35 cellular contexts compared by ENCODE assay signal in the genomic region with DNA sequence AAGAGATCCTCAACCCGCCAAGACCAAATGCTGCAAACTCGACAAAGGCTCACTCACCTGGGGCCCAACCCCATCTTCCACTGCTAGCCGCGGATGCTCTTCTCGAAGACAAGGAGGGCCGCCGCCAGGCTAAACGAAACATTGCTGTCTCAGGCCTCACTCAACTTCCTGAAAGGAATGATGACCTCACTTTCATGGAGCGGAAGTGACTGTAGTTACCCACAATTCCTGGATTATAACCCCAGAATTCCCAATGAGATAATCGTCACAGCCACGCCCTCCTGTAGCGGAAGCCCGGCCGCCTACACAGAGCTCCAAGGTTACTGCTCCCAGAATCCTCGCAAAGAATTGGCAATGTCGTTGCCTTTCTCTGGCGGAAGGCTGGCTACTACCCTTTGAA. TPM values are rescaled to one million over a fixed set of nuclear protein-coding genes. Genes with fewer than 3 reads are reported as not detected.
DNase-seq lines count a peak whose midpoint lies in the region; ATAC-seq, FAIRE-seq and TF ChIP-seq lines count a peak whose summit lies in the region.
"Had no signal": no experiment of that assay in that cellular context is flagged by ENCODE, and none has a peak within 500 bp of the region (broad histone marks: within the 10 kb centered on the region; RNA-seq: fewer than 3 reads in every experiment).

No MANE protein-coding gene starts in this region.

- H2BK15ac ChIP-seq in H9 (ENCODE audit: low read depth, low read length): no peak overlapping the region

- no peak for TF ChIP-seq RAD21 in K562 (CRISPR knock-in tag; conservative IDR thresholded peaks at IDR 0.05 in 1 of 2, IDR thresholded peaks at IDR 0.05 in 1 of 2)

- no peak overlapping the region for H3K27ac ChIP-seq in H9 (ENCODE audit: insufficient read length, low read depth, low read length)
- H3K27ac ChIP-seq in K562 (ENCODE audit: extremely low read depth, low read depth, low read length): no peak overlapping the region
- H3K27ac ChIP-seq: esophagus muscularis mucosa, gastroesophageal sphincter, hepatocyte, HL-60, tibial nerve had no signal

- no peak for FAIRE-seq in K562 (lab: Jason Lieb, UNC)
- FAIRE-seq: GM19239, H54, HepG2 had no signal

- H4K8ac ChIP-seq in H9 (replicated peaks; ENCODE audit: insufficient read length, low read depth, low read length): no peak overlapping the region

- 0 out of 2 replicates have a peak, but pooled peaks cover 2% of the 10 kb centered on the region for H3K27me3 Mint-ChIP-seq in H9 (ENCODE audit: low read depth)
- H3K27me3 Mint-ChIP-seq: T-helper 17 cell had no signal

- no peaks in the 10 kb centered on the region for H3K79me2 ChIP-seq in H9 (ENCODE audit: insufficient read depth, low read length)
- H3K79me2 ChIP-seq in K562 (ENCODE audit: control insufficient read depth, insufficient read depth, low read length): no peaks in the 10 kb centered on the region
- H3K79me2 ChIP-seq: hepatocyte had no signal

- no peak overlapping the region for H3K9ac ChIP-seq in H9 (ENCODE audit: extremely low read depth, insufficient read length, low read length)
- no peak overlapping the region for H3K9ac ChIP-seq in K562 (ENCODE audit: insufficient read depth in 1 of 2, low read depth in 2 of 2, low read length in 2 of 2)

- H3K18ac ChIP-seq in H9 (ENCODE audit: insufficient read length, low read depth, low read length): peak overlapping the region; percentile 64

- peaks cover 0 to 4% (median 3%) of the 10 kb centered on the region in 3 experiments; a peak in 4 of 7 replicates for H3K36me3 Mint-ChIP-seq in H9 (ENCODE audit: insufficient read depth in 1 of 3, low read depth in 3 of 3)

- WGBS in H9 (ENCODE audit: extremely low coverage, insufficient read length, low lambda C conversion rate): no CpG with 5 or more reads among the region's 17 CpGs
- 10% methylated on average over 13 of the region's 17 CpGs for WGBS in K562 (ENCODE audit: insufficient coverage, low coverage, missing lambda C conversion rate)

- no peak overlapping the region for H3K4ac ChIP-seq in H9 (ENCODE audit: low read depth, low read length)

- in situ Hi-C loops in K562 (cut with MboI) (no loop called here), HAP-1 (cut with MboI; ENCODE audit: low sequenced_read_pairs) (no loop called here)

- no peak for TF ChIP-seq EP300 in K562 (IDR thresholded peaks at IDR 0.05; ENCODE audit: low read length)

- H4K20me1 ChIP-seq in H9 (ENCODE audit: control insufficient read depth, insufficient read depth, insufficient read length) (no peaks in the 10 kb centered on the region), K562 (replicated peaks; ENCODE audit: control insufficient read depth, insufficient read depth, low read length) (no peaks in the 10 kb centered on the region)

- no peaks in the 10 kb centered on the region for H3K23me2 ChIP-seq in H9 (ENCODE audit: insufficient read length, low read depth, low read length, poor library complexity, severe bottlenecking)

- TF ChIP-seq CTCF in H9 (conservative IDR thresholded peaks at IDR 0.05) (no peak), K562 (IDR thresholded peaks at IDR 0.05 in 2 of 3, conservative IDR thresholded peaks at IDR 0.05 in 1 of 3; ENCODE audit: insufficient read depth in 2 of 3, low read depth in 1 of 3, low read length in 3 of 3) (no peak), fibroblast of villous mesenchyme (IDR thresholded peaks at IDR 0.05; ENCODE audit: insufficient read depth, low read depth, low read length) (no peak), GM10248 (IDR thresholded peaks at IDR 0.05; ENCODE audit: control extremely low read depth, extremely low read depth, low read depth, missing control alignments) (no peak)

- peaks cover 83 to 84% of the 10 kb centered on the region in 2 experiments for H3K9me3 Mint-ChIP-seq in H9

- no peak overlapping the region for H3K14ac ChIP-seq in H9 (ENCODE audit: insufficient read depth, low read length)

- no peak overlapping the region for H2AFZ ChIP-seq in H9 (ENCODE audit: low read length)
- no peak overlapping the region for H2AFZ ChIP-seq in K562 (ENCODE audit: low read depth, low read length)
- H2AFZ ChIP-seq: hepatocyte had no signal

- H2BK12ac ChIP-seq in H9 (ENCODE audit: insufficient read length, low read depth, low read length): no peak overlapping the region

- H3K36me3 ChIP-seq in K562 (ENCODE audit: control insufficient read depth, insufficient read depth, low read length): no peaks in the 10 kb centered on the region
- no peaks in the 10 kb centered on the region for H3K36me3 ChIP-seq in HAP-1 (replicated peaks)
- H3K36me3 ChIP-seq: esophagus muscularis mucosa, gastroesophageal sphincter, tibial nerve had no signal

- no peak overlapping the region for H3K56ac ChIP-seq in H9 (ENCODE audit: insufficient read length, low read depth, low read length)

- H3K4me3 Mint-ChIP-seq in H9: no peak overlapping the region
- H3K4me3 Mint-ChIP-seq: activated naive CD8-positive, alpha-beta T cell treated with anti-CD3 and anti-CD28 coated beads, Interleukin-2, amount 50 U/mL, for 24 hours; B cell; natural killer cell; T-helper 17 cell had no signal

- POLR2A ChIA-PET in K562 (lab: Yijun Ruan, JAX) (no interaction called here), GM10248 (lab: Yijun Ruan, JAX) (no interaction called here)

- H3T11ph ChIP-seq in H9 (ENCODE audit: low read length): no peak overlapping the region

- CTCF ChIA-PET in K562 (lab: Yijun Ruan, JAX; ENCODE audit: low intra/inter-chr PET ratio) (no interaction called here), GM10248 (lab: Yijun Ruan, JAX) (no interaction called here)

- no peak overlapping the region for H2BK120ac ChIP-seq in H9 (ENCODE audit: low read depth, low read length, poor library complexity, severe bottlenecking)

- H3K79me1 ChIP-seq in H9 (ENCODE audit: insufficient read depth, low read depth, low read length, poor library complexity, severe bottlenecking): no peaks in the 10 kb centered on the region

- no peaks in the 10 kb centered on the region for H3K4me1 Mint-ChIP-seq in H9
- H3K4me1 Mint-ChIP-seq: activated naive CD8-positive, alpha-beta T cell treated with anti-CD3 and anti-CD28 coated beads, Interleukin-2, amount 50 U/mL, for 24 hours; B cell; natural killer cell; T-helper 17 cell had no signal

- no peak overlapping the region for H2AK5ac ChIP-seq in H9 (ENCODE audit: insufficient read length, low read length)

- BruUV-seq in K562 (replicated peaks; lab: Mats Ljungman, UMichigan): no TSS peak

- no peaks in the 10 kb centered on the region; the same call in 1 of the 2 replicates for H3K4me1 ChIP-seq in H9 (ENCODE audit: insufficient read depth, low read length)
- no peaks in the 10 kb centered on the region for H3K4me1 ChIP-seq in K562 (replicated peaks in 1 of 2; ENCODE audit: control insufficient read depth in 2 of 2, insufficient read depth in 2 of 2, low read length in 2 of 2)
- no peaks in the 10 kb centered on the region for H3K4me1 ChIP-seq in HAP-1
- H3K4me1 ChIP-seq: esophagus muscularis mucosa, gastroesophageal sphincter, tibial nerve had no signal

- no peak overlapping the region for H3K4me3 ChIP-seq in K562
- H3K4me3 ChIP-seq in fibroblast of villous mesenchyme (ENCODE audit: low read depth, low read length): no peak overlapping the region
- H3K4me3 ChIP-seq in HAP-1: no peak overlapping the region
- H3K4me3 ChIP-seq: esophagus muscularis mucosa, gastroesophageal sphincter, hepatocyte, lung, mucosa of descending colon, tibial nerve had no signal

- H2BK5ac ChIP-seq in H9 (ENCODE audit: insufficient read length, low read length): no peak overlapping the region

- DNase-seq in DMS53 treated with DMSO at 0.1 percent for 48 hours (lab: John Stamatoyannopoulos, UW; ENCODE audit: unreplicated experiment) (peak; percentile 39), H9 (peak; percentile 36), K562 (ENCODE audit: extremely low read depth in 1 of 4, low spot score in 3 of 4) (peak in 3 of 4 experiments; percentile 5 to 16 (median 6)), fibroblast of villous mesenchyme (ENCODE audit: low read depth) (peak; percentile 5), GM10248 (ENCODE audit: extremely low spot score) (no peak), HT-29 (ENCODE audit: low spot score) (no peak), HAP-1 (ENCODE audit: low spot score in 2 of 2) (no peak)
- DNase-seq: ACHN; activated CD4-positive, alpha-beta T cell treated with anti-CD3 and anti-CD28 coated beads, Interleukin-2, amount 50 U/mL, for 48 hours; activated naive CD4-positive, alpha-beta T cell; activated naive CD8-positive, alpha-beta T cell treated with anti-CD3 and anti-CD28 coated beads, Interleukin-2, amount 50 U/mL, for 24 hours; central memory CD4-positive, alpha-beta T cell; DMS153; Kasumi-1; mucosa of descending colon; natural killer cell; NCI-H146; occipital lobe; OCI-M1; stimulated activated CD4-positive, alpha-beta T cell treated with anti-CD3 and anti-CD28 coated beads, Interleukin-15, amount 100 ng/mL, for 24 hours; stimulated activated CD4-positive, alpha-beta T cell treated with anti-CD3 and anti-CD28 coated beads, Interleukin-4, amount 100 ng/mL, for 4 hours; T-helper 17 cell had no signal

- no peak overlapping the region for H4K91ac ChIP-seq in H9 (ENCODE audit: insufficient read length, low read depth, low read length)

- intact Hi-C loops in K562 (cut with micrococcal nuclease): no loop called here

- H3K27me3 ChIP-seq in H9 (ENCODE audit: insufficient read depth, low read length) (no peaks in the 10 kb centered on the region), K562 (ENCODE audit: control insufficient read depth in 2 of 2, insufficient read depth in 2 of 2, low read length in 2 of 2) (no peaks in the 10 kb centered on the region), HAP-1 (ENCODE audit: low read depth) (no peaks in the 10 kb centered on the region)
- H3K27me3 ChIP-seq: esophagus muscularis mucosa, hepatocyte, tibial nerve had no signal

- H3K9me3 ChIP-seq in H9 (ENCODE audit: control insufficient read depth, low read depth, low read length) (no peaks in the 10 kb centered on the region), K562 (replicated peaks; ENCODE audit: control insufficient read depth, insufficient read depth, low read depth, low read length) (no peaks in the 10 kb centered on the region), HAP-1 (no peaks in the 10 kb centered on the region)
- H3K9me3 ChIP-seq: mucosa of descending colon had no signal

- H3K4me2 ChIP-seq in H9 (ENCODE audit: insufficient read depth, insufficient read length, low read length) (no peak overlapping the region), K562 (ENCODE audit: insufficient read depth, low read length) (peak overlapping the region; percentile 25; the same call in 1 of the 2 replicates)
- H3K4me2 ChIP-seq: hepatocyte had no signal

- ATAC-seq in K562: no peak
- ATAC-seq: activated CD4-positive, CD25-positive, alpha-beta regulatory T cell treated with anti-CD3 and anti-CD28 coated beads, Interleukin-2, amount 50 U/mL, for 24 hours; activated naive CD8-positive, alpha-beta T cell treated with anti-CD3 and anti-CD28 coated beads, Interleukin-2, amount 50 U/mL, for 24 hours; gastroesophageal sphincter; HepG2; mucosa of descending colon; natural killer cell; Right ventricle myocardium inferior; SK-N-SH treated with all-trans-retinoic acid at 6 μM for 48 hours; T-helper 17 cell had no signal

- no peak for TF ChIP-seq POLR2A in K562 (conservative IDR thresholded peaks at IDR 0.05)

- H3K23ac ChIP-seq in H9 (ENCODE audit: insufficient read length, low read depth, low read length): no peak overlapping the region

- no peak overlapping the region for H2BK20ac ChIP-seq in H9 (ENCODE audit: low read depth, low read length, poor library complexity, severe bottlenecking)

- no peaks in the 10 kb centered on the region for H3K9me1 ChIP-seq in K562 (ENCODE audit: control insufficient read depth, insufficient read depth, low read length)

- no peak overlapping the region for H4K5ac ChIP-seq in H9 (ENCODE audit: insufficient read length, low read depth, low read length)

- no peak overlapping the region for H3K27ac Mint-ChIP-seq in H9
- H3K27ac Mint-ChIP-seq: activated naive CD8-positive, alpha-beta T cell treated with anti-CD3 and anti-CD28 coated beads, Interleukin-2, amount 50 U/mL, for 24 hours; B cell; natural killer cell; T-helper 17 cell had no signal

RNA-seq across cellular contexts. Expression of a gene that starts 10.5 kb away (rescaled TPM):
- total RNA-seq in H9 (2021) (3.3 and 4.2 TPM in 2 replicates), K562 (2014; rRNA removed) (0.45 and 0.68 TPM in 2 replicates), K562 (2014; rRNA removed; fragmentation: Illumina TruSeq; extraction: Trizol) (0.84 and 0.89 TPM in 2 replicates), K562 (2015; rRNA removed; fragmentation: Illumina TruSeq; extraction: Trizol) (0.94 and 1.3 TPM in 2 replicates), K562 (2021) (0.40 and 0.58 TPM in 2 replicates), fibroblast of villous mesenchyme (6.4 and 8.6 TPM in 2 replicates)
- 0.53 and 2.6 TPM in 2 replicates for total RNA-seq in K562 (2011; cell fraction: chromatin; rRNA removed; ENCODE audit: low replicate concordance)
- 0.67 and 0.79 TPM in 2 replicates for total RNA-seq in K562 (2011; cell fraction: nucleolus; rRNA removed)
- 0.99 and 1.6 TPM in 2 replicates for total RNA-seq in K562 (2011; cell fraction: nucleoplasm; rRNA removed)
- polyA plus RNA-seq in K562 (2011; rRNA removed) (0.30 and 0.61 TPM in 2 replicates), K562 (2014; fragmentation: Illumina TruSeq; extraction: Trizol) (0.62 and 0.95 TPM in 2 replicates), K562 (2014; fragmentation: Nextera tagmentation; extraction: Ambion mirVana) (under 1 TPM; 0.21 to 0.31 TPM), K562 (2014; rRNA removed) (0.40 and 0.58 TPM in 2 replicates)
- 0.03 and 0.06 TPM in 2 replicates for polyA plus RNA-seq in K562 (2011; cell fraction: cytosol; rRNA removed)
- 0.80 and 1.1 TPM in 2 replicates for polyA plus RNA-seq in K562 (2011; cell fraction: nucleus; rRNA removed)
- polyA plus RNA-seq in K562 (2012): 0.47 and 0.84 TPM in 2 replicates
- 0.63 and 0.69 TPM in 2 replicates for polyA minus RNA-seq in K562 (2011; rRNA and poly(A)+ RNA removed)
- polyA minus RNA-seq in K562 (2011; cell fraction: cytosol; rRNA and poly(A)+ RNA removed): not detected in 2 replicates
- polyA minus RNA-seq in K562 (2011; cell fraction: nucleus; rRNA and poly(A)+ RNA removed): 0.94 and 1.00 TPM in 2 replicates
- 0.61 and 0.78 TPM in 2 replicates for total RNA-seq in HT-29 (2014; rRNA removed; shearing (Covaris generic))
- total RNA-seq: T-helper 17 cell had no signal

RNA-seq across cellular contexts. Expression of a gene that starts 34.4 kb away (rescaled TPM):
- 3.9 TPM in 2 replicates for total RNA-seq in H9 (2021)
- 0.67 and 3.1 TPM in 2 replicates for total RNA-seq in K562 (2011; cell fraction: chromatin; rRNA removed; ENCODE audit: low replicate concordance)
- total RNA-seq in K562 (2011; cell fraction: nucleolus; rRNA removed): 0.33 and 0.66 TPM in 2 replicates
- 1.5 and 1.9 TPM in 2 replicates for total RNA-seq in K562 (2011; cell fraction: nucleoplasm; rRNA removed)
- 0.33 and 0.50 TPM in 2 replicates for total RNA-seq in K562 (2014; rRNA removed)
- 0.73 and 1.1 TPM in 2 replicates for total RNA-seq in K562 (2014; rRNA removed; fragmentation: Illumina TruSeq; extraction: Trizol)
- total RNA-seq in K562 (2015; rRNA removed; fragmentation: Illumina TruSeq; extraction: Trizol): 0.53 and 0.76 TPM in 2 replicates
- 0.65 and 1.1 TPM in 2 replicates for total RNA-seq in K562 (2021)
- 0.36 TPM in 1 of 2 replicates, not detected in the other for polyA plus RNA-seq in K562 (2011; rRNA removed)
- polyA plus RNA-seq in K562 (2011; cell fraction: cytosol; rRNA removed): not detected in 2 replicates
- polyA plus RNA-seq in K562 (2011; cell fraction: nucleus; rRNA removed): 0.38 TPM in 1 of 2 replicates, not detected in the other
- polyA plus RNA-seq in K562 (2012): 0.42 and 0.69 TPM in 2 replicates
- 0.18 and 0.42 TPM in 2 replicates for polyA plus RNA-seq in K562 (2014; fragmentation: Illumina TruSeq; extraction: Trizol)
- under 1 TPM; 0.14 to 0.67 TPM for polyA plus RNA-seq in K562 (2014; fragmentation: Nextera tagmentation; extraction: Ambion mirVana)
- polyA plus RNA-seq in K562 (2014; rRNA removed): 0.20 and 0.38 TPM in 2 replicates
- 0.42 TPM in 1 of 2 replicates, not detected in the other for polyA minus RNA-seq in K562 (2011; rRNA and poly(A)+ RNA removed)
- not detected in 2 replicates for polyA minus RNA-seq in K562 (2011; cell fraction: cytosol; rRNA and poly(A)+ RNA removed)
- 0.67 TPM in 1 of 2 replicates, not detected in the other for polyA minus RNA-seq in K562 (2011; cell fraction: nucleus; rRNA and poly(A)+ RNA removed)
- 1.6 and 3.9 TPM in 2 replicates for total RNA-seq in fibroblast of villous mesenchyme
- total RNA-seq in HT-29 (2014; rRNA removed; shearing (Covaris generic)): not detected in 2 replicates

Comparison
In these comparisons a context has a peak if more than half of its experiments do, and no peak if none do; other contexts are left out.
1. DNase-seq: peak in DMS53 treated with DMSO at 0.1 percent for 48 hours (single experiment), H9 (single experiment), K562 (3 of 4) and fibroblast of villous mesenchyme (single experiment); none in GM10248 (single experiment), HT-29 (single experiment) and HAP-1 (0 of 2).